ENCODE assay signal across 8 cellular contexts in genomic region chrX:107825698-107826285, GRCh38. TPM values are rescaled to one million over a fixed set of nuclear protein-coding genes. Genes with fewer than 3 reads are reported as not detected.
DNase-seq lines count a peak whose midpoint lies in the region; ATAC-seq, FAIRE-seq and TF ChIP-seq lines count a peak whose summit lies in the region.

MID2 (plus strand) TSS chrX:107825866; CDS start chrX:107826427, 561 bp downstream.

- H3K9me3 ChIP-seq in mucosa of stomach (ENCODE audit: control insufficient read depth, low read length): no peaks in the 10 kb centered on the region

- H3K27me3 ChIP-seq in mucosa of stomach (ENCODE audit: control insufficient read depth, insufficient read depth, low read length): no peaks in the 10 kb centered on the region

- no peak for TF ChIP-seq CTCF in epithelial cell of esophagus (IDR thresholded peaks at IDR 0.05; ENCODE audit: insufficient read depth, low read depth, low read length, missing control alignments)

- peak within 1 kb of the TSS; percentile 50 for H3K4me3 ChIP-seq in epithelial cell of esophagus (ENCODE audit: low read length)
- H3K4me3 ChIP-seq in mucosa of stomach (ENCODE audit: low read length): no peak within 1 kb of the TSS

- H3K36me3 ChIP-seq in mucosa of stomach (ENCODE audit: control insufficient read depth, insufficient read depth, low read length): no peaks in the 10 kb centered on the region

- H3K9ac ChIP-seq in mucosa of stomach (ENCODE audit: low read length): peak within 1 kb of the TSS; percentile 55

- ATAC-seq in HG03457 (IDR thresholded peaks at IDR 0.05; ENCODE audit: unreplicated experiment): no peak

- TF ChIP-seq POLR2A in H54 (IDR thresholded peaks at IDR 0.05; ENCODE audit: low read depth, low read length): no peak

- FAIRE-seq in H54 (lab: Jason Lieb, UNC): peak; percentile 30

- no peaks in the 10 kb centered on the region for H3K4me1 ChIP-seq in mucosa of stomach (ENCODE audit: control insufficient read depth, insufficient read depth, low read length)

- in situ Hi-C loops in Caki2 (cut with HindIII; ENCODE audit: low pct_unique_long_range_greater_than_20kb, low sequenced_read_pairs): no loop called here

- peak; percentile 59 for DNase-seq in Caki2 (ENCODE audit: low read depth)
- peak; percentile 47 for DNase-seq in H54 (ENCODE audit: insufficient read length, low spot score)
- DNase-seq in NCI-H2029 treated with DMSO at 0.1 percent for 48 hours (lab: John Stamatoyannopoulos, UW): peak; percentile 16
- DNase-seq in activated CD8-positive, alpha-beta memory T cell treated with anti-CD3 and anti-CD28 coated beads, Interleukin-2, amount 50 U/mL, for 4 hours: peak; percentile 35
- peak; percentile 78 for DNase-seq in epithelial cell of esophagus (ENCODE audit: low read depth)
- peak; percentile 56 for DNase-seq in stimulated activated naive CD4-positive, alpha-beta T cell treated with Interleukin-2 at 50 U/mL for 16 hours (lab: John Stamatoyannopoulos, UW)

RNA-seq across cellular contexts. Expression of gene MID2, which starts in this region (rescaled TPM):
- 9.3 and 15.6 TPM in 2 replicates for total RNA-seq in Caki2 (2014; rRNA removed; shearing (Covaris generic); ENCODE audit: low replicate concordance)

Comparison
In these comparisons a context has a peak if more than half of its experiments do, and no peak if none do; other contexts are left out.
1. DNase-seq: peak in every context shown above with its lines; median percentile 78 in epithelial cell of esophagus; 59 in Caki2; 56 in stimulated activated naive CD4-positive, alpha-beta T cell treated with Interleukin-2 at 50 U/mL for 16 hours; 47 in H54; 35 in activated CD8-positive, alpha-beta memory T cell treated with anti-CD3 and anti-CD28 coated beads, Interleukin-2, amount 50 U/mL, for 4 hours; 16 in NCI-H2029 treated with DMSO at 0.1 percent for 48 hours.